ENCODE assay signal across 10 cellular contexts in the genomic region with DNA sequence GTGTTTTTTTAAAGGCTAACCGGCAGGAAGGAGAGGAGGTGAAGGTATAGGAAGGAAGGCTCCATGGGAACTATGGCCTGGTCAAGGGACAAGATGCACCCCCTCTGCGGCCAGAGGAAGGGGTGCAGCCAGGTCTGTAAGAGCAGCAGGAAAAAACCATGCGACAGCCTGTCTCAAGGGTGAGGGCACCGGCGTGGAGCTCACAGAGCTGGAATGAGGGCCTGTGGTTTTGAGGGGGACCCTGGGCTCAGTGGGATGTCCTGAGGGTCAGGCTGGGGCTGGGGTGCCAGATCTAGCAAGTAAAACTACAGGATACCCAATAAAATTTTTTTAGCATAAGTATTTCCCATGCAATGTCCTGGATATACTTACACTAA. TPM values are rescaled to one million over a fixed set of nuclear protein-coding genes. Genes with fewer than 3 reads are reported as not detected.
DNase-seq lines count a peak whose midpoint lies in the region; ATAC-seq, FAIRE-seq and TF ChIP-seq lines count a peak whose summit lies in the region.
"Had no signal": no experiment of that assay in that cellular context is flagged by ENCODE, and none has a peak within 500 bp of the region (broad histone marks: within the 10 kb centered on the region; RNA-seq: fewer than 3 reads in every experiment).

No MANE protein-coding gene starts in this region.

- TF ChIP-seq RAD21 in SK-N-SH (IDR thresholded peaks at IDR 0.05; ENCODE audit: low read length): no peak

- H3K36me3 ChIP-seq in SK-N-SH (replicated peaks in 1 of 2; ENCODE audit: control insufficient read depth in 1 of 2, insufficient read depth in 2 of 2, low read length in 1 of 2) (peaks cover 0 to 26% of the 10 kb centered on the region in 2 experiments), kidney (ENCODE audit: control insufficient read depth in 1 of 2, insufficient read depth in 2 of 2, low read length in 2 of 2) (peaks cover 0 to 4% of the 10 kb centered on the region in 2 donors)

- 88% methylated on average over 5 of the region's 5 CpGs for WGBS in SK-N-SH (ENCODE audit: low lambda C conversion rate)

- TF ChIP-seq CTCF in SK-N-SH (IDR thresholded peaks at IDR 0.05) (no peak), kidney (IDR thresholded peaks at IDR 0.05; ENCODE audit: borderline replicate concordance, extremely low read depth, insufficient read depth) (no peak)

- H3K27ac Mint-ChIP-seq in activated naive CD8-positive, alpha-beta T cell: peak overlapping the region; percentile 62

- no peaks in the 10 kb centered on the region for H3K9me2 ChIP-seq in SK-N-SH

- H3K27ac ChIP-seq in SK-N-SH (ENCODE audit: low read depth in 2 of 2, low read length in 1 of 2): peak overlapping the region; percentile 84 to 97
- peak overlapping the region; percentile 98 for H3K27ac ChIP-seq in kidney (ENCODE audit: low read depth in 2 of 2, low read length in 2 of 2)
- H3K27ac ChIP-seq in substantia nigra (ENCODE audit: low read depth, low read length, poor library complexity, severe bottlenecking): peak overlapping the region; percentile 99

- in situ Hi-C loops in G401 (cut with HindIII; ENCODE audit: low sequenced_read_pairs): no loop called here

- H3K27me3 Mint-ChIP-seq in activated naive CD8-positive, alpha-beta T cell: no peaks in the 10 kb centered on the region

- POLR2A ChIA-PET in SK-N-SH (lab: Yijun Ruan, JAX): interaction anchor here (1.1 kb wide), 1 partner anchor 8 kb away, joined by 8 read pairs; a partner anchor contains a TSS

- H3K4me2 ChIP-seq in SK-N-SH: peak overlapping the region; percentile 85

- peak overlapping the region; percentile 94 for H3K9ac ChIP-seq in SK-N-SH
- H3K9ac ChIP-seq in kidney (ENCODE audit: low read length in 2 of 2): peak overlapping the region; percentile 46 to 68

- H4K20me1 ChIP-seq in SK-N-SH (ENCODE audit: insufficient read depth): no peaks in the 10 kb centered on the region

- H3K4me1 ChIP-seq in SK-N-SH (ENCODE audit: control insufficient read depth in 1 of 2, insufficient read depth in 2 of 2, low read depth in 1 of 2, low read length in 1 of 2): peaks cover 0 to 19% of the 10 kb centered on the region in 2 experiments; a peak in 2 of 4 replicates
- peaks cover 10 to 15% of the 10 kb centered on the region in 2 donors for H3K4me1 ChIP-seq in kidney (ENCODE audit: control insufficient read depth in 1 of 2, insufficient read depth in 1 of 2, low read depth in 1 of 2, low read length in 2 of 2)

- intact Hi-C loops in kidney (cut with DNase I): no loop called here

- DNase-seq in SK-N-SH: no peak
- DNase-seq in kidney: no peak
- peak in 2 of 49 donors; percentile 35 to 37 for DNase-seq in substantia nigra (lab: John Stamatoyannopoulos, UW)
- DNase-seq in Ammon's horn (ENCODE audit: low spot score): no peak
- DNase-seq in NCI-H524 (lab: John Stamatoyannopoulos, UW): no peak
- DNase-seq in G401 (ENCODE audit: low spot score): no peak

- TF ChIP-seq EP300 in SK-N-SH (IDR thresholded peaks at IDR 0.05; ENCODE audit: borderline replicate concordance in 1 of 2, low read depth in 1 of 2, low read length in 1 of 2): no peak

- no peak for FAIRE-seq in kidney (lab: Jason Lieb, UNC)
- FAIRE-seq: A204.1 had no signal

- peaks cover 6% of the 10 kb centered on the region for H3F3A ChIP-seq in SK-N-SH (replicated peaks; ENCODE audit: insufficient read depth)

- H3K9me3 ChIP-seq in SK-N-SH (no peaks in the 10 kb centered on the region), kidney (ENCODE audit: control insufficient read depth in 1 of 2, low read length in 2 of 2) (no peaks in the 10 kb centered on the region)

- H3K36me3 Mint-ChIP-seq in activated naive CD8-positive, alpha-beta T cell: peaks cover 5% of the 10 kb centered on the region

- peaks cover 16% of the 10 kb centered on the region; the same call in 1 of the 2 replicates for H3K79me2 ChIP-seq in SK-N-SH (ENCODE audit: insufficient read depth)

- H3K4me3 ChIP-seq in SK-N-SH (ENCODE audit: low read depth in 2 of 2, low read length in 1 of 2) (peak overlapping the region; percentile 75 to 76), kidney (ENCODE audit: low read length in 2 of 2) (peak overlapping the region; percentile 59 to 92)

- no peak for ATAC-seq in SK-N-SH treated with all-trans-retinoic acid at 6 μM for 48 hours

- H3K4me3 Mint-ChIP-seq in activated naive CD8-positive, alpha-beta T cell: peak overlapping the region; percentile 76

- H3K27me3 ChIP-seq in SK-N-SH (ENCODE audit: insufficient read depth): no peaks in the 10 kb centered on the region

- CTCF ChIA-PET in SK-N-SH (lab: Yijun Ruan, JAX): interaction anchor here (0.6 to 4.9 kb wide), 7 partner anchors 10 to 297 kb away, joined by 3 to 19 read pairs (median 3); a partner anchor contains a TSS

- H3K9me3 Mint-ChIP-seq in activated naive CD8-positive, alpha-beta T cell (ENCODE audit: low read depth): no peaks in the 10 kb centered on the region

- peaks cover 15% of the 10 kb centered on the region for H3K4me1 Mint-ChIP-seq in activated naive CD8-positive, alpha-beta T cell (ENCODE audit: low read depth)

- H2AFZ ChIP-seq in SK-N-SH (ENCODE audit: low read depth): peak overlapping the region; percentile 98

TF ChIP-seq in SK-N-SH, 30 proteins besides CTCF, POLR2A, EP300 and RAD21 (continues in another document):
- TF ChIP-seq, protein P1, sequence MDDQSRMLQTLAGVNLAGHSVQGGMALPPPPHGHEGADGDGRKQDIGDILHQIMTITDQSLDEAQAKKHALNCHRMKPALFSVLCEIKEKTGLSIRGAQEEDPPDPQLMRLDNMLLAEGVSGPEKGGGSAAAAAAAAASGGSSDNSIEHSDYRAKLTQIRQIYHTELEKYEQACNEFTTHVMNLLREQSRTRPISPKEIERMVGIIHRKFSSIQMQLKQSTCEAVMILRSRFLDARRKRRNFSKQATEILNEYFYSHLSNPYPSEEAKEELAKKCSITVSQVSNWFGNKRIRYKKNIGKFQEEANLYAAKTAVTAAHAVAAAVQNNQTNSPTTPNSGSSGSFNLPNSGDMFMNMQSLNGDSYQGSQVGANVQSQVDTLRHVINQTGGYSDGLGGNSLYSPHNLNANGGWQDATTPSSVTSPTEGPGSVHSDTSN (IDR thresholded peaks at IDR 0.05): no peak
- no peak for TF ChIP-seq RCOR1 (IDR thresholded peaks at IDR 0.05; ENCODE audit: low read length)

TF ChIP-seq in SK-N-SH treated with all-trans-retinoic acid at 6 μM for 48 hours, 23 proteins besides CTCF, POLR2A, EP300 and RAD21 (continues in another document):
- TF ChIP-seq, protein P2, sequence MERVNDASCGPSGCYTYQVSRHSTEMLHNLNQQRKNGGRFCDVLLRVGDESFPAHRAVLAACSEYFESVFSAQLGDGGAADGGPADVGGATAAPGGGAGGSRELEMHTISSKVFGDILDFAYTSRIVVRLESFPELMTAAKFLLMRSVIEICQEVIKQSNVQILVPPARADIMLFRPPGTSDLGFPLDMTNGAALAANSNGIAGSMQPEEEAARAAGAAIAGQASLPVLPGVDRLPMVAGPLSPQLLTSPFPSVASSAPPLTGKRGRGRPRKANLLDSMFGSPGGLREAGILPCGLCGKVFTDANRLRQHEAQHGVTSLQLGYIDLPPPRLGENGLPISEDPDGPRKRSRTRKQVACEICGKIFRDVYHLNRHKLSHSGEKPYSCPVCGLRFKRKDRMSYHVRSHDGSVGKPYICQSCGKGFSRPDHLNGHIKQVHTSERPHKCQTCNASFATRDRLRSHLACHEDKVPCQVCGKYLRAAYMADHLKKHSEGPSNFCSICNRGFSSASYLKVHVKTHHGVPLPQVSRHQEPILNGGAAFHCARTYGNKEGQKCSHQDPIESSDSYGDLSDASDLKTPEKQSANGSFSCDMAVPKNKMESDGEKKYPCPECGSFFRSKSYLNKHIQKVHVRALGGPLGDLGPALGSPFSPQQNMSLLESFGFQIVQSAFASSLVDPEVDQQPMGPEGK (CRISPR knock-in tag; IDR thresholded peaks at IDR 0.05; ENCODE audit: borderline replicate concordance): no peak
- TF ChIP-seq ESRRG (CRISPR knock-in tag; IDR thresholded peaks at IDR 0.05): no peak
- no peak for TF ChIP-seq ZNF8 (CRISPR knock-in tag; IDR thresholded peaks at IDR 0.05)
- TF ChIP-seq ZNF70 (CRISPR knock-in tag; IDR thresholded peaks at IDR 0.05): no peak
- no peak for TF ChIP-seq ISL1 (CRISPR knock-in tag; IDR thresholded peaks at IDR 0.05)

RNA-seq across cellular contexts. Expression of a gene that starts 0.5 kb away (rescaled TPM):
- polyA plus RNA-seq in SK-N-SH (2012; rRNA removed) (70.3 and 85.4 TPM in 2 replicates), kidney (ENCODE audit: insufficient read depth, low read depth, low replicate concordance) (63.3 TPM)
- 37.7 and 67.4 TPM in 2 replicates for polyA plus RNA-seq in SK-N-SH (2012; cell fraction: cytosol; rRNA removed)
- 156 and 226 TPM in 2 replicates for polyA plus RNA-seq in SK-N-SH (2012; cell fraction: nucleus; rRNA removed)
- 34.0 TPM for total RNA-seq in kidney
- total RNA-seq in G401 (2014; rRNA removed; shearing (Covaris generic)): 34.8 and 86.2 TPM in 2 replicates

RNA-seq across cellular contexts. Expression of a gene that starts 5.9 kb away (rescaled TPM):
- polyA plus RNA-seq in SK-N-SH (2012; rRNA removed) (2.3 and 3.4 TPM in 2 replicates), kidney (ENCODE audit: insufficient read depth, low read depth, low replicate concordance) (8.2 TPM)
- 0.37 and 0.62 TPM in 2 replicates for polyA plus RNA-seq in SK-N-SH (2012; cell fraction: cytosol; rRNA removed)
- 32.1 and 43.9 TPM in 2 replicates for polyA plus RNA-seq in SK-N-SH (2012; cell fraction: nucleus; rRNA removed)
- total RNA-seq in kidney: 7.2 TPM
- 1.9 and 2.1 TPM in 2 replicates for total RNA-seq in G401 (2014; rRNA removed; shearing (Covaris generic))

RNA-seq across cellular contexts. Expression of a gene that starts 8.3 kb away (rescaled TPM):
- polyA plus RNA-seq in SK-N-SH (2012; rRNA removed) (1.4 and 1.7 TPM in 2 replicates), kidney (ENCODE audit: insufficient read depth, low read depth, low replicate concordance) (0.30 TPM)
- 0.22 and 0.43 TPM in 2 replicates for polyA plus RNA-seq in SK-N-SH (2012; cell fraction: cytosol; rRNA removed)
- 8.7 and 11.6 TPM in 2 replicates for polyA plus RNA-seq in SK-N-SH (2012; cell fraction: nucleus; rRNA removed)
- total RNA-seq in kidney: 0.66 TPM
- total RNA-seq in G401 (2014; rRNA removed; shearing (Covaris generic)): 0.80 and 4.2 TPM in 2 replicates
- total RNA-seq: M059J had no signal

RNA-seq across cellular contexts. Expression of a gene that starts 9.9 kb away (rescaled TPM):
- polyA plus RNA-seq in SK-N-SH (2012; rRNA removed) (10.3 and 10.8 TPM in 2 replicates), kidney (ENCODE audit: insufficient read depth, low read depth, low replicate concordance) (21.2 TPM)
- polyA plus RNA-seq in SK-N-SH (2012; cell fraction: cytosol; rRNA removed): 5.1 and 7.0 TPM in 2 replicates
- 33.0 and 37.2 TPM in 2 replicates for polyA plus RNA-seq in SK-N-SH (2012; cell fraction: nucleus; rRNA removed)
- 13.5 TPM for total RNA-seq in kidney
- total RNA-seq in G401 (2014; rRNA removed; shearing (Covaris generic)): 47.8 and 70.9 TPM in 2 replicates

RNA-seq across cellular contexts. Expression of a gene that starts 18.7 kb away (rescaled TPM):
- 33.0 and 34.0 TPM in 2 replicates for polyA plus RNA-seq in SK-N-SH (2012; rRNA removed)
- 6.1 and 11.4 TPM in 2 replicates for polyA plus RNA-seq in SK-N-SH (2012; cell fraction: cytosol; rRNA removed)
- 185 and 366 TPM in 2 replicates for polyA plus RNA-seq in SK-N-SH (2012; cell fraction: nucleus; rRNA removed)
- total RNA-seq in kidney: 26.0 TPM
- 13.6 TPM for polyA plus RNA-seq in kidney (ENCODE audit: insufficient read depth, low read depth, low replicate concordance)
- 40.4 and 59.4 TPM in 2 replicates for total RNA-seq in G401 (2014; rRNA removed; shearing (Covaris generic))
